ENCODE assay signal across 9 cellular contexts in genomic region chr1:35809156-35810095, GRCh38. TPM values are rescaled to one million over a fixed set of nuclear protein-coding genes. Genes with fewer than 3 reads are reported as not detected.
A peak's percentile ranks its signal among the peaks of the same experiment; 100 is the strongest.
DNase-seq lines count a peak whose midpoint lies in the region; ATAC-seq and TF ChIP-seq lines count a peak whose summit lies in the region.
"Had no signal": no experiment of that assay in that cellular context is flagged by ENCODE, and none has a peak within 500 bp of the region (broad histone marks: within the 10 kb centered on the region; RNA-seq: fewer than 3 reads in every experiment).

No MANE protein-coding gene starts in this region.

- no peaks in the 10 kb centered on the region for H3K36me3 ChIP-seq in OCI-LY7 (ENCODE audit: insufficient read depth, low read length)
- no peaks in the 10 kb centered on the region for H3K36me3 ChIP-seq in parathyroid adenoma (ENCODE audit: control insufficient read depth, insufficient read depth, low read length)

- H3K4me2 ChIP-seq in OCI-LY7 (ENCODE audit: low read length) (peak overlapping the region; percentile 98), parathyroid adenoma (ENCODE audit: low read length) (peak overlapping the region; percentile 71)

- intact Hi-C loops in Calu3 (cut with micrococcal nuclease; ENCODE audit: unreplicated experiment) (no loop called here), OCI-LY7 (cut with micrococcal nuclease; ENCODE audit: unreplicated experiment) (no loop called here)

- H3K4me3 ChIP-seq in OCI-LY7 (ENCODE audit: low read depth, low read length, poor library complexity, severe bottlenecking) (peak overlapping the region; percentile 87), epithelial cell of esophagus (ENCODE audit: low read length) (peak overlapping the region; percentile 68), parathyroid adenoma (ENCODE audit: low read depth, low read length) (peak overlapping the region; percentile 76)

- peaks cover 15% of the 10 kb centered on the region for H3K4me1 Mint-ChIP-seq in Calu3 (ENCODE audit: low read depth, unreplicated experiment)

- H3K4me1 ChIP-seq in OCI-LY7 (ENCODE audit: insufficient read depth, low read length, poor library complexity, severe bottlenecking) (peaks cover 18% of the 10 kb centered on the region), parathyroid adenoma (peaks cover 3% of the 10 kb centered on the region)

- POLR2A ChIA-PET in OCI-LY7 (lab: Charles Lee) = interaction anchor here (0.6 kb wide), 1 partner anchor 200 kb away, joined by 7 read pairs; no protein-coding TSS in a partner anchor

- no peaks in the 10 kb centered on the region for H3K79me2 ChIP-seq in OCI-LY7 (ENCODE audit: insufficient read depth, low read depth, low read length)
- H3K79me2 ChIP-seq in parathyroid adenoma = peaks cover 5% of the 10 kb centered on the region

- H3K27me3 ChIP-seq in parathyroid adenoma (ENCODE audit: control insufficient read depth, insufficient read depth, low read length) = no peaks in the 10 kb centered on the region

- H2AFZ ChIP-seq in OCI-LY7 (ENCODE audit: low read length) (peak overlapping the region; percentile 91), parathyroid adenoma (no peak overlapping the region)

- H3K9ac ChIP-seq in parathyroid adenoma = no peak overlapping the region

- H3K27ac Mint-ChIP-seq in Calu3 (ENCODE audit: unreplicated experiment) = peak overlapping the region; percentile 76

- H4K20me1 ChIP-seq in OCI-LY7 (ENCODE audit: insufficient read depth, low read length) = no peaks in the 10 kb centered on the region

- no peak for TF ChIP-seq CTCF in Calu3 (IDR thresholded peaks at IDR 0.05; ENCODE audit: unreplicated experiment)
- TF ChIP-seq CTCF in OCI-LY7 (conservative IDR thresholded peaks at IDR 0.05; ENCODE audit: low read length) = no peak
- no peak for TF ChIP-seq CTCF in epithelial cell of esophagus (IDR thresholded peaks at IDR 0.05; ENCODE audit: insufficient read depth, low read depth, low read length, missing control alignments)
- no peak for TF ChIP-seq CTCF in parathyroid adenoma (IDR thresholded peaks at IDR 0.05)

- H3K9me3 Mint-ChIP-seq in Calu3 (ENCODE audit: low read depth, unreplicated experiment) = no peaks in the 10 kb centered on the region

- CTCF ChIA-PET in Calu3 (lab: Charles Lee) (no interaction called here), OCI-LY7 (lab: Charles Lee; ENCODE audit: unreplicated experiment) (no interaction called here)

- H3K9me3 ChIP-seq in OCI-LY7 (ENCODE audit: low read length) = no peaks in the 10 kb centered on the region
- H3K9me3 ChIP-seq in parathyroid adenoma (ENCODE audit: control insufficient read depth, low read length) = no peaks in the 10 kb centered on the region

- no peak for ATAC-seq in HG02623 (IDR thresholded peaks at IDR 0.05; ENCODE audit: unreplicated experiment)

- no peaks in the 10 kb centered on the region for H3K27me3 Mint-ChIP-seq in Calu3 (ENCODE audit: unreplicated experiment)

- H3K4me3 Mint-ChIP-seq in Calu3 (ENCODE audit: low read depth, unreplicated experiment) = peak overlapping the region; percentile 78

- BruUV-seq in Calu3 (replicated peaks; lab: Mats Ljungman, UMichigan) (TSS peak; percentile 57), OCI-LY7 (replicated peaks; lab: Mats Ljungman, UMichigan) (TSS peak; percentile 75)

- H3K27ac ChIP-seq in OCI-LY7 (ENCODE audit: low read depth, low read length, poor library complexity, severe bottlenecking) (no peak overlapping the region), parathyroid adenoma (no peak overlapping the region)

- H3K9me2 ChIP-seq in OCI-LY7 (ENCODE audit: insufficient read depth, low read length) = no peaks in the 10 kb centered on the region

- peaks cover 22% of the 10 kb centered on the region for H3K36me3 Mint-ChIP-seq in Calu3 (ENCODE audit: insufficient read depth, unreplicated experiment)

- DNase-seq in Calu3 = no peak
- no peak for DNase-seq in OCI-LY7 (ENCODE audit: low spot score)
- peak; percentile 3 for DNase-seq in epithelial cell of esophagus (ENCODE audit: low read depth)
- DNase-seq in NCI-H1436 (lab: John Stamatoyannopoulos, UW) = no peak
- no peak for DNase-seq in AG20443 (ENCODE audit: low spot score)
- no peak for DNase-seq in NCI-H1092 (lab: John Stamatoyannopoulos, UW)
- DNase-seq: activated CD4-positive, alpha-beta T cell treated with anti-CD3 and anti-CD28 coated beads for 1 hour had no signal

RNA-seq across cellular contexts. Expression of gene AGO4, which starts 1.6 kb away (rescaled TPM):
- 8.3 and 11.1 TPM in 2 replicates for total RNA-seq in Calu3 (2022)
- total RNA-seq in OCI-LY7 (2014; rRNA removed; shearing (Covaris generic)) = 6.5 and 14.1 TPM in 2 replicates
- 18.6 and 22.3 TPM in 2 replicates for total RNA-seq in OCI-LY7 (2022)

RNA-seq across cellular contexts. Expression of gene CLSPN, which starts 39.6 kb away (rescaled TPM):
- total RNA-seq in Calu3 (2022) (30.3 and 30.4 TPM in 2 replicates), OCI-LY7 (2022) (67.9 and 68.5 TPM in 2 replicates)
- total RNA-seq in OCI-LY7 (2014; rRNA removed; shearing (Covaris generic)) = 28.7 and 33.2 TPM in 2 replicates
